ENCODE assay signal across 2 cellular contexts in the genomic region with DNA sequence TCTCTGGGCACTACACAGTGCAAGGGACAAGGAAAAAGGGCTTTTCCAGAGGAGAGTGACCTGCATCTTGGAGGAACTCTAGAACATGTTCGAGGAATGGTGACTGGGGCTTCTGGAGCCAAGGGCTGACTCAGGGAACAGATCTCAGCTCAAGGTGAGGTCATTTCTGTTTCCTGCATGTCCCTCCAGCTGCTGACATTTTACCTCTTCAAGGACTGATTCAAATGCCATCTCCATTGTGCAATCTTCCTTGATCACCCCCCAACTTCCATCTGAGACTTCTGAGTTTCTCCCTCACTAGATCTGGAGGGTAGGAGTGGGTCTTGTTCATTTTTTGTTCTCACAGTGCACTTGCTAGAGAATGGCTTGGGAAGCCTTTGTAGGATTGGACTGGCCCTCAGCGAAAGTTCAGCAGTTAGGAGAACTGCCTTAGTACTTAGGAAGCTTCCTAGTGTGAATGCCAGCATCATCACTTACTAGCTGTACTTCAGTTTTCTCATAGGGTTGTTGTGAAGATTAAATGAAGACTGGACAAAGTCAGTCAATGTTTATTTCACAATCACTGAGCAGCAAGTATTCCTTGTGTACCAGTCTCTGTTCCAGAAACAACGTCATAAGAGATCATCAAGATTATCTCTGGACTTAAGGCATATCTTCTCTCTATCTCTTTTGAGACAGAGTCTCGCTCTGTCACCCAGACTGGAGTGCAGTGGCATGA.
A peak's percentile ranks its signal among the peaks of the same experiment; 100 is the strongest.
TF ChIP-seq lines count a peak whose summit lies in the region.

No MANE protein-coding gene starts in this region.

TF ChIP-seq in HCT116, 20 proteins besides CTCF, POLR2A, EP300 and RAD21:
- TF ChIP-seq JUND (IDR thresholded peaks at IDR 0.05): no peak
- peak; percentile 60; the same call in 1 of the 2 replicates for TF ChIP-seq CEBPB (IDR thresholded peaks at IDR 0.05; ENCODE audit: low read depth)
TF ChIP-seq in HCT116: peak in this region for 1.

TF ChIP-seq in H1, 55 proteins besides CTCF, POLR2A, EP300 and RAD21:
- no peak for TF ChIP-seq POLR2AphosphoS5 (IDR thresholded peaks at IDR 0.05; ENCODE audit: low read depth, low read length)
- no peak for TF ChIP-seq CHD2 (IDR thresholded peaks at IDR 0.05; ENCODE audit: low read length)
- TF ChIP-seq JUND (IDR thresholded peaks at IDR 0.05; ENCODE audit: low read length): no peak
- TF ChIP-seq CEBPB (IDR thresholded peaks at IDR 0.05; ENCODE audit: low read depth, low read length): peak; percentile 94
